In genomic region chr10:10544890-10545289, GRCh38 we compare ENCODE assay signal across 22 cellular contexts.
"Had no signal": no experiment of that assay in that cellular context is flagged by ENCODE, and none has a peak within 500 bp of the region (broad histone marks: within the 10 kb centered on the region; RNA-seq: fewer than 3 reads in every experiment).

No MANE protein-coding gene starts in this region.

- H3K4me1 ChIP-seq: esophagus squamous epithelium, gastrocnemius medialis, left lung, lower lobe of right lung had no signal

- H3K9me3 ChIP-seq: esophagus squamous epithelium, gastrocnemius medialis, left lung, lower lobe of right lung had no signal

- H3K36me3 ChIP-seq: esophagus squamous epithelium, gastrocnemius medialis, heart right ventricle, left lung, lower lobe of right lung had no signal

- H2AFZ ChIP-seq: hepatocyte had no signal

- H3K79me2 ChIP-seq: hepatocyte had no signal

- DNase-seq: cortex of kidney; effector CD8-positive, alpha-beta T cell; effector memory CD8-positive, alpha-beta T cell; endodermal cell; erythroblast; esophagus squamous epithelium; foreskin fibroblast; foreskin melanocyte; gastrocnemius medialis; glutamatergic neuron; heart right ventricle; hypothalamus; immature natural killer cell; left cardiac atrium; left lung; left ventricle myocardium superior; lower lobe of right lung; mesenchymal stem cell; midbrain had no signal

- H3K27me3 ChIP-seq: esophagus squamous epithelium, gastrocnemius medialis, heart right ventricle, hepatocyte, left lung had no signal

- ATAC-seq: effector memory CD8-positive, alpha-beta T cell; esophagus mucosa; gastrocnemius medialis; heart right ventricle; left cardiac atrium; left lung; left ventricle myocardium superior; lower lobe of right lung had no signal

- H3K4me2 ChIP-seq: hepatocyte had no signal

- H3K27ac ChIP-seq: epithelial cell of prostate, esophagus squamous epithelium, gastrocnemius medialis, heart right ventricle, hepatocyte, left lung, lower lobe of right lung had no signal

- H3K4me3 ChIP-seq: esophagus squamous epithelium, gastrocnemius medialis, heart right ventricle, hepatocyte, left lung, lower lobe of right lung had no signal
